8 cellular contexts compared by ENCODE assay signal in genomic region chr19:38684078-38684861, GRCh38. TPM values are rescaled to one million over a fixed set of nuclear protein-coding genes. Genes with fewer than 3 reads are reported as not detected.
DNase-seq lines count a peak whose midpoint lies in the region; ATAC-seq and TF ChIP-seq lines count a peak whose summit lies in the region.

No MANE protein-coding gene starts in this region.

- H3K27ac ChIP-seq in CD4-positive, alpha-beta memory T cell (ENCODE audit: low read depth, low read length) = peak overlapping the region; percentile 58
- H3K27ac ChIP-seq in OCI-LY7 (ENCODE audit: low read depth, low read length, poor library complexity, severe bottlenecking) = no peak overlapping the region

- H3K27me3 Mint-ChIP-seq in CD4-positive, alpha-beta memory T cell = no peaks in the 10 kb centered on the region
- peaks cover 11% of the 10 kb centered on the region for H3K27me3 Mint-ChIP-seq in endothelial cell (ENCODE audit: unreplicated experiment)
- no peaks in the 10 kb centered on the region for H3K27me3 Mint-ChIP-seq in natural killer cell (ENCODE audit: low read depth in 2 of 2)

- H3K9me3 Mint-ChIP-seq in CD4-positive, alpha-beta memory T cell = no peaks in the 10 kb centered on the region
- H3K9me3 Mint-ChIP-seq in endothelial cell (ENCODE audit: unreplicated experiment) = no peaks in the 10 kb centered on the region
- H3K9me3 Mint-ChIP-seq in natural killer cell = no peaks in the 10 kb centered on the region

- peak in 4 of 5 donors; percentile 46 to 76 (median 50) for DNase-seq in CD4-positive, alpha-beta memory T cell
- DNase-seq in HS-5 (ENCODE audit: low read depth) (peak; percentile 81), T-helper 1 cell (peak in 3 of 5 donors; percentile 23 to 83 (median 24)), endothelial cell (ENCODE audit: low spot score) (no peak), natural killer cell (no peak), OCI-LY7 (ENCODE audit: low spot score) (no peak), NCI-H1436 (lab: John Stamatoyannopoulos, UW) (no peak), OCI-M2 (lab: John Stamatoyannopoulos, UW; ENCODE audit: unreplicated experiment) (no peak)

- H3K79me2 ChIP-seq in OCI-LY7 (ENCODE audit: insufficient read depth, low read depth, low read length) = peaks cover 30% of the 10 kb centered on the region; the same call in 1 of the 2 replicates

- 0 out of 2 replicates have a peak, but pooled peaks cover 5% of the 10 kb centered on the region for H4K20me1 ChIP-seq in OCI-LY7 (ENCODE audit: insufficient read depth, low read length)

- TF ChIP-seq CTCF in endothelial cell (IDR thresholded peaks at IDR 0.05; ENCODE audit: unreplicated experiment) (no peak), natural killer cell (IDR thresholded peaks at IDR 0.05) (no peak), OCI-LY7 (conservative IDR thresholded peaks at IDR 0.05; ENCODE audit: low read length) (no peak)

- H3K4me1 Mint-ChIP-seq in CD4-positive, alpha-beta memory T cell = peaks cover 57 to 92% (median 76%) of the 10 kb centered on the region in 4 donors
- peaks cover 73% of the 10 kb centered on the region for H3K4me1 Mint-ChIP-seq in endothelial cell (ENCODE audit: unreplicated experiment)
- peaks cover 80 to 81% of the 10 kb centered on the region in 2 donors for H3K4me1 Mint-ChIP-seq in natural killer cell

- no TSS peak for BruUV-seq in OCI-LY7 (replicated peaks; lab: Mats Ljungman, UMichigan)

- CTCF ChIA-PET in CD4-positive, alpha-beta memory T cell (lab: Charles Lee; ENCODE audit: partially characterized antibody) = interaction anchor here (1.2 to 3.6 kb wide), 3 partner anchors 10 to 49 kb away, joined by 3 to 17 read pairs (median 5); no protein-coding TSS in a partner anchor
- CTCF ChIA-PET in OCI-LY7 (lab: Charles Lee; ENCODE audit: unreplicated experiment) = no interaction called here

- no peak overlapping the region for H3K4me3 ChIP-seq in CD4-positive, alpha-beta memory T cell (ENCODE audit: low read length in 2 of 2)
- no peak overlapping the region for H3K4me3 ChIP-seq in OCI-LY7 (ENCODE audit: low read depth, low read length, poor library complexity, severe bottlenecking)

- POLR2A ChIA-PET in CD4-positive, alpha-beta memory T cell (lab: Charles Lee; ENCODE audit: partially characterized antibody) = interaction anchor here (0.7 to 2.5 kb wide), 5 partner anchors 10 to 146 kb away, joined by 3 to 7 read pairs (median 3); partner anchors contain the start of gene ACTN4
- POLR2A ChIA-PET in OCI-LY7 (lab: Charles Lee) = no interaction called here

- peak overlapping the region; percentile 89 to 97 (median 96) for H3K27ac Mint-ChIP-seq in CD4-positive, alpha-beta memory T cell
- H3K27ac Mint-ChIP-seq in endothelial cell (ENCODE audit: unreplicated experiment) (peak overlapping the region; percentile 94), natural killer cell (peak overlapping the region; percentile 98 to 100)

- no peaks in the 10 kb centered on the region for H3K27me3 ChIP-seq in CD4-positive, alpha-beta memory T cell (ENCODE audit: insufficient read depth, low read length)

- H3K36me3 Mint-ChIP-seq in CD4-positive, alpha-beta memory T cell = peaks cover 5 to 11% of the 10 kb centered on the region in 2 donors
- H3K36me3 Mint-ChIP-seq in endothelial cell (ENCODE audit: low read depth, unreplicated experiment) = peaks cover 22% of the 10 kb centered on the region
- H3K36me3 Mint-ChIP-seq in natural killer cell = no peaks in the 10 kb centered on the region

- H3K9me3 ChIP-seq in CD4-positive, alpha-beta memory T cell (ENCODE audit: control insufficient read depth in 1 of 2, low read length in 2 of 2) = no peaks in the 10 kb centered on the region
- no peaks in the 10 kb centered on the region for H3K9me3 ChIP-seq in OCI-LY7 (ENCODE audit: low read length)

- intact Hi-C loops in CD4-positive, alpha-beta memory T cell (cut with micrococcal nuclease) = no loop called here
- intact Hi-C loops in natural killer cell (cut with micrococcal nuclease) (loop anchor here (5.0 kb wide), 1 partner anchor 37 kb away; the partner anchor contains the start of gene ACTN4), OCI-LY7 (cut with micrococcal nuclease; ENCODE audit: unreplicated experiment) (no loop called here)

- no peak overlapping the region for H2AFZ ChIP-seq in OCI-LY7 (ENCODE audit: low read length)

- no peak for ATAC-seq in natural killer cell

- H3K4me1 ChIP-seq in CD4-positive, alpha-beta memory T cell (ENCODE audit: insufficient read depth, low read length) = peaks cover 98% of the 10 kb centered on the region
- H3K4me1 ChIP-seq in OCI-LY7 (ENCODE audit: insufficient read depth, low read length, poor library complexity, severe bottlenecking) = peaks cover 15% of the 10 kb centered on the region

- no peak overlapping the region for H3K4me2 ChIP-seq in OCI-LY7 (ENCODE audit: low read length)

- H3K4me3 Mint-ChIP-seq in CD4-positive, alpha-beta memory T cell = peak overlapping the region in 6 of 8 donors; percentile 35 to 80 (median 52)
- H3K4me3 Mint-ChIP-seq in endothelial cell (ENCODE audit: unreplicated experiment) = peak overlapping the region; percentile 29
- H3K4me3 Mint-ChIP-seq in natural killer cell = peak overlapping the region; percentile 72

- no peaks in the 10 kb centered on the region for H3K9me2 ChIP-seq in OCI-LY7 (ENCODE audit: insufficient read depth, low read length)

- no peaks in the 10 kb centered on the region for H3K36me3 ChIP-seq in CD4-positive, alpha-beta memory T cell (ENCODE audit: insufficient read depth, low read length)
- peaks cover 9% of the 10 kb centered on the region for H3K36me3 ChIP-seq in OCI-LY7 (ENCODE audit: insufficient read depth, low read length)

RNA-seq across cellular contexts. Expression of gene ACTN4, which starts 36.8 kb away (rescaled TPM):
- 100 to 1,000 TPM; 151 to 155 TPM for total RNA-seq in CD4-positive, alpha-beta memory T cell
- polyA plus RNA-seq in CD4-positive, alpha-beta memory T cell = 10 to 100 TPM in 1 of 2 donors, 1 to 10 TPM in 1; 4.0 to 24.4 TPM
- total RNA-seq in endothelial cell (ENCODE audit: unreplicated experiment) (744 TPM), natural killer cell (100 to 1,000 TPM; 443 to 595 (median 541) TPM), OCI-LY7 (2022) (147 and 178 TPM in 2 replicates)
- 86.8 and 96.9 TPM in 2 replicates for total RNA-seq in OCI-LY7 (2014; rRNA removed; shearing (Covaris generic))

Comparison
In these comparisons a context has a peak if more than half of its experiments do, and no peak if none do; other contexts are left out.
1. DNase-seq: peak in CD4-positive, alpha-beta memory T cell (4 of 5), HS-5 (single experiment) and T-helper 1 cell (3 of 5); none in endothelial cell (single experiment), natural killer cell (single experiment), OCI-LY7 (single experiment), NCI-H1436 (single experiment) and OCI-M2 (single experiment).
2. Peak in every context shown above with its lines, with median percentiles within 50 percentile points of each other: H3K27ac Mint-ChIP-seq and H3K4me3 Mint-ChIP-seq.